In genomic region chr17:16217002-16217635, GRCh38 we compare ENCODE assay signal across 8 cellular contexts. TPM values are rescaled to one million over a fixed set of nuclear protein-coding genes. Genes with fewer than 3 reads are reported as not detected.
DNase-seq lines count a peak whose midpoint lies in the region; ATAC-seq, FAIRE-seq and TF ChIP-seq lines count a peak whose summit lies in the region.

Gene PIGL (plus strand): TSS chr17:16217210. CDS start chr17:16217227, 17 bp downstream.

- H3K36me3 Mint-ChIP-seq in activated CD4-positive, alpha-beta T cell treated with anti-CD3 and anti-CD28 coated beads, Interleukin-2, amount 10 ng/mL, durations not matched to agents 24 days and 14 days (ENCODE audit: low read depth): peaks cover 9% of the 10 kb centered on the region

- peak within 1 kb of the TSS; percentile 97 for H3K4me3 Mint-ChIP-seq in activated CD4-positive, alpha-beta T cell treated with anti-CD3 and anti-CD28 coated beads, Interleukin-2, amount 10 ng/mL, durations not matched to agents 24 days and 14 days

- no peaks in the 10 kb centered on the region for H3K27me3 ChIP-seq in layer of hippocampus (ENCODE audit: control insufficient read depth, insufficient read depth, low read length)

- intact Hi-C loops in activated CD4-positive, alpha-beta T cell treated with anti-CD3 and anti-CD28 coated beads, Interleukin-2, amount 10 ng/mL, durations not matched to agents 24 days and 14 days (cut with micrococcal nuclease): loop anchor here (1.0 to 10.0 kb wide), 7 partner anchors 69 to 368 kb away; partner anchors contain the start of genes CENPV, TRPV2 and UBB

- no peaks in the 10 kb centered on the region for H3K9me3 Mint-ChIP-seq in activated CD4-positive, alpha-beta T cell treated with anti-CD3 and anti-CD28 coated beads, Interleukin-2, amount 10 ng/mL, durations not matched to agents 24 days and 14 days

- peak; percentile 98 for TF ChIP-seq POLR2A in GM12892 (IDR thresholded peaks at IDR 0.05; ENCODE audit: low read depth, low read length)

- H3K27ac ChIP-seq in layer of hippocampus (ENCODE audit: low read depth, low read length): peak within 1 kb of the TSS; percentile 91

- DNase-seq in GM12892 (ENCODE audit: insufficient read length) (peak; percentile 52), NCI-H526 (lab: John Stamatoyannopoulos, UW) (peak; percentile 71 to 88), cortex of kidney (lab: John Stamatoyannopoulos, UW) (peak; percentile 20)
- peak; percentile 94 for DNase-seq in activated CD4-positive, alpha-beta T cell treated with anti-CD3 and anti-CD28 coated beads, Interleukin-2, amount 10 ng/mL, durations not matched to agents 24 days and 14 days
- peak; percentile 74 to 77 for DNase-seq in stimulated activated CD4-positive, alpha-beta T cell treated with anti-CD3 and anti-CD28 coated beads, Interleukin-1b, Interleukin-23, amount 100 ng/mL, for 1 hour (ENCODE audit: low read depth in 2 of 2)

- ATAC-seq in HG03378 (IDR thresholded peaks at IDR 0.05; ENCODE audit: unreplicated experiment): peak; percentile 51
- ATAC-seq in HG02763 (IDR thresholded peaks at IDR 0.05; ENCODE audit: unreplicated experiment): no peak

- no peaks in the 10 kb centered on the region for H3K27me3 Mint-ChIP-seq in activated CD4-positive, alpha-beta T cell treated with anti-CD3 and anti-CD28 coated beads, Interleukin-2, amount 10 ng/mL, durations not matched to agents 24 days and 14 days

- peaks cover 31% of the 10 kb centered on the region for H3K4me1 Mint-ChIP-seq in activated CD4-positive, alpha-beta T cell treated with anti-CD3 and anti-CD28 coated beads, Interleukin-2, amount 10 ng/mL, durations not matched to agents 24 days and 14 days

- H3K27ac Mint-ChIP-seq in activated CD4-positive, alpha-beta T cell treated with anti-CD3 and anti-CD28 coated beads, Interleukin-2, amount 10 ng/mL, durations not matched to agents 24 days and 14 days: peak within 1 kb of the TSS; percentile 94

- peak; percentile 94 for FAIRE-seq in GM12892 (lab: Jason Lieb, UNC)

RNA-seq across cellular contexts. Expression of gene PIGL, which starts in this region (rescaled TPM):
- 33.4 TPM for polyA plus RNA-seq in GM12892 (2012; ENCODE audit: missing spikeins)
- 41.5 and 42.7 TPM in 2 replicates for total RNA-seq in activated CD4-positive, alpha-beta T cell treated with anti-CD3 and anti-CD28 coated beads, Interleukin-2, amount 10 ng/mL, durations not matched to agents 24 days and 14 days

Comparison
In these comparisons a context has a peak if more than half of its experiments do, and no peak if none do; other contexts are left out.
1. DNase-seq: peak in every context shown above with its lines; median percentile 94 in activated CD4-positive, alpha-beta T cell treated with anti-CD3 and anti-CD28 coated beads, Interleukin-2, amount 10 ng/mL, durations not matched to agents 24 days and 14 days; 80 in NCI-H526; 76 in stimulated activated CD4-positive, alpha-beta T cell treated with anti-CD3 and anti-CD28 coated beads, Interleukin-1b, Interleukin-23, amount 100 ng/mL, for 1 hour; 52 in GM12892; 20 in cortex of kidney.